21 cellular contexts compared by ENCODE assay signal in genomic region chr2:223641062-223641461, GRCh38. TPM values are rescaled to one million over a fixed set of nuclear protein-coding genes. Genes with fewer than 3 reads are reported as not detected.
A peak's percentile ranks its signal among the peaks of the same experiment; 100 is the strongest.
DNase-seq lines count a peak whose midpoint lies in the region; ATAC-seq and TF ChIP-seq lines count a peak whose summit lies in the region.
"Had no signal": no experiment of that assay in that cellular context is flagged by ENCODE, and none has a peak within 500 bp of the region (broad histone marks: within the 10 kb centered on the region; RNA-seq: fewer than 3 reads in every experiment).

No MANE protein-coding gene starts in this region.

- H3K4me3 Mint-ChIP-seq in Caco-2 (ENCODE audit: unreplicated experiment): no peak overlapping the region
- H3K4me3 Mint-ChIP-seq: dendritic cell treated with granulocyte-macrophage colony-stimulating factor and Interleukin-4, amounts not matched to agents 40 ng/mL and 50 ng/mL, for 4 days; stimulated activated naive CD8-positive, alpha-beta T cell treated with anti-CD3 and anti-CD28 coated beads, Interleukin-15, amount 100 ng/mL, for 72 hours had no signal

- intact Hi-C loops in Caco-2 (cut with micrococcal nuclease; ENCODE audit: unreplicated experiment): no loop called here

- TF ChIP-seq CTCF in Caco-2 (IDR thresholded peaks at IDR 0.05; ENCODE audit: insufficient read depth in 1 of 2, low read depth in 1 of 2, low read length in 1 of 2, severe bottlenecking in 1 of 2, unreplicated experiment in 1 of 2) (no peak), neutrophil (IDR thresholded peaks at IDR 0.05) (no peak)

- peak overlapping the region; percentile 69 for H3K27ac ChIP-seq in neutrophil

- no peaks in the 10 kb centered on the region for H3K36me3 ChIP-seq in Caco-2 (ENCODE audit: control insufficient read depth, insufficient read depth, low read length)
- H3K36me3 ChIP-seq in neutrophil: no peaks in the 10 kb centered on the region
- H3K36me3 ChIP-seq: MG63 had no signal

- peak; percentile 28 to 54 for DNase-seq in Caco-2
- DNase-seq in NCI-H1048 (lab: John Stamatoyannopoulos, UW): peak; percentile 17
- peak; percentile 15 for DNase-seq in amniotic stem cell (lab: John Stamatoyannopoulos, UW)
- no peak for DNase-seq in stimulated activated CD4-positive, alpha-beta T cell treated with anti-CD3 and anti-CD28 coated beads, Interleukin-2, amount 100 ng/mL, for 24 hours
- no peak for DNase-seq in cerebellum (ENCODE audit: low spot score)
- DNase-seq in activated naive CD4-positive, alpha-beta T cell treated with anti-CD3 and anti-CD28 coated beads, Interleukin-2, amount 50 U/mL, for 16 hours: no peak
- DNase-seq: activated gamma-delta T cell treated with Interleukin-2 at 50 U/mL for 16 hours; DMS 273 treated with DMSO at 0.1 percent for 48 hours; hypothalamus; left cardiac atrium; MG63; NCI-H187 treated with DMSO at 0.1 percent for 48 hours; NCI-H526 treated with DMSO at 0.1 percent for 48 hours; posterior cingulate gyrus; stimulated activated CD4-positive, alpha-beta T cell treated with anti-CD3 and anti-CD28 coated beads, Interleukin-12 subunit alpha, Interleukin-12 subunit beta, amount 100 ng/mL, for 4 hours; stimulated activated naive CD8-positive, alpha-beta T cell treated with anti-CD3 and anti-CD28 coated beads, Interleukin-15, amount 100 ng/mL, for 72 hours; T-helper 2 cell had no signal

- H3K4me1 ChIP-seq in Caco-2: no peaks in the 10 kb centered on the region
- H3K4me1 ChIP-seq in neutrophil (ENCODE audit: control insufficient read depth in 1 of 2, insufficient read depth in 1 of 2, low read depth in 1 of 2, low read length in 1 of 2): peaks cover 52 to 76% of the 10 kb centered on the region in 2 experiments

- no peaks in the 10 kb centered on the region for H3K27me3 ChIP-seq in Caco-2 (replicated peaks; ENCODE audit: control insufficient read depth, insufficient read depth, low read length)
- H3K27me3 ChIP-seq in neutrophil: no peaks in the 10 kb centered on the region
- H3K27me3 ChIP-seq: MG63 had no signal

- CTCF ChIA-PET in Caco-2 (lab: Charles Lee): interaction anchor here (0.6 kb wide), 1 partner anchor 797 kb away, joined by 6 read pairs; no protein-coding TSS in a partner anchor

- no peaks in the 10 kb centered on the region for H3K36me3 Mint-ChIP-seq in Caco-2 (ENCODE audit: insufficient read depth, unreplicated experiment)

- ATAC-seq in GM21360 (IDR thresholded peaks at IDR 0.05; ENCODE audit: unreplicated experiment): no peak
- ATAC-seq: activated CD4-positive, CD25-positive, alpha-beta regulatory T cell treated with anti-CD3 and anti-CD28 coated beads, Interleukin-2, amount 50 U/mL, for 24 hours; left cardiac atrium; stimulated activated naive CD8-positive, alpha-beta T cell treated with anti-CD3 and anti-CD28 coated beads, Interleukin-15, amount 100 ng/mL, for 72 hours had no signal

- no TSS peak for BruUV-seq in Caco-2 (replicated peaks; lab: Mats Ljungman, UMichigan)

- no peak overlapping the region for H3K27ac Mint-ChIP-seq in Caco-2 (ENCODE audit: unreplicated experiment)
- H3K27ac Mint-ChIP-seq: dendritic cell treated with granulocyte-macrophage colony-stimulating factor and Interleukin-4, amounts not matched to agents 40 ng/mL and 50 ng/mL, for 4 days had no signal

- no peaks in the 10 kb centered on the region for H3K4me1 Mint-ChIP-seq in Caco-2 (ENCODE audit: low read depth, unreplicated experiment)
- H3K4me1 Mint-ChIP-seq: stimulated activated naive CD8-positive, alpha-beta T cell treated with anti-CD3 and anti-CD28 coated beads, Interleukin-15, amount 100 ng/mL, for 72 hours had no signal

- H3K4me3 ChIP-seq in Caco-2 (ENCODE audit: low read depth, low read length) (no peak overlapping the region), neutrophil (ENCODE audit: low read depth in 1 of 2, low read length in 1 of 2) (no peak overlapping the region)
- H3K4me3 ChIP-seq: MG63 had no signal

- no peaks in the 10 kb centered on the region for H3K9me3 ChIP-seq in Caco-2
- no peaks in the 10 kb centered on the region for H3K9me3 ChIP-seq in neutrophil
- H3K9me3 ChIP-seq: MG63 had no signal

- no peaks in the 10 kb centered on the region for H3K27me3 Mint-ChIP-seq in Caco-2 (ENCODE audit: insufficient read depth, unreplicated experiment)

- POLR2A ChIA-PET in Caco-2 (lab: Charles Lee): no interaction called here

- H3K9me3 Mint-ChIP-seq in Caco-2 (ENCODE audit: unreplicated experiment): no peaks in the 10 kb centered on the region
- H3K9me3 Mint-ChIP-seq: dendritic cell treated with granulocyte-macrophage colony-stimulating factor and Interleukin-4, amounts not matched to agents 40 ng/mL and 50 ng/mL, for 4 days; stimulated activated naive CD8-positive, alpha-beta T cell treated with anti-CD3 and anti-CD28 coated beads, Interleukin-15, amount 100 ng/mL, for 72 hours had no signal

RNA-seq across cellular contexts. Expression of gene SCG2, which starts 38.9 kb away (rescaled TPM):
- total RNA-seq in Caco-2 (2022) (0.35 and 0.41 TPM in 2 replicates), cerebellum (31.7 TPM)

Comparison
In these comparisons a context has a peak if more than half of its experiments do, and no peak if none do; other contexts are left out.
1. DNase-seq: peak in Caco-2 (2 of 2), NCI-H1048 (single experiment) and amniotic stem cell (single experiment); none in stimulated activated CD4-positive, alpha-beta T cell treated with anti-CD3 and anti-CD28 coated beads, Interleukin-2, amount 100 ng/mL, for 24 hours (0 of 2), cerebellum (single experiment) and activated naive CD4-positive, alpha-beta T cell treated with anti-CD3 and anti-CD28 coated beads, Interleukin-2, amount 50 U/mL, for 16 hours (single experiment).
2. RNA of gene SCG2, which starts 38.9 kb away (total RNA-seq): 31.7 TPM in cerebellum (single experiment); 0.35 to 0.41 TPM in Caco-2; every median in the first group is over 10 times any median in the second.